29 cellular contexts compared by ENCODE assay signal in genomic region chr7:748446-748845, GRCh38. TPM values are rescaled to one million over a fixed set of nuclear protein-coding genes. Genes with fewer than 3 reads are reported as not detected.
DNase-seq lines count a peak whose midpoint lies in the region; ATAC-seq and TF ChIP-seq lines count a peak whose summit lies in the region.
"Had no signal": no experiment of that assay in that cellular context is flagged by ENCODE, and none has a peak within 500 bp of the region (broad histone marks: within the 10 kb centered on the region; RNA-seq: fewer than 3 reads in every experiment).

No MANE protein-coding gene starts in this region.

- peak overlapping the region; percentile 70 for H3K27ac Mint-ChIP-seq in glutamatergic neuron (ENCODE audit: unreplicated experiment)
- H3K27ac Mint-ChIP-seq in stimulated activated effector memory CD8-positive, alpha-beta T cell treated with anti-CD3 and anti-CD28 coated beads, Interleukin-12 subunit alpha, Interleukin-12 subunit beta, amount 100 ng/mL, for 72 hours = peak overlapping the region; percentile 72
- H3K27ac Mint-ChIP-seq: activated CD4-positive, alpha-beta T cell treated with anti-CD3 and anti-CD28 coated beads for 36 hours; activated CD8-positive, alpha-beta T cell treated with anti-CD3 and anti-CD28 coated beads, Interleukin-2, amount 10 ng/mL, durations not matched to agents 7 days and 5 days; activated naive CD8-positive, alpha-beta T cell; activated T-helper 17 cell treated with anti-CD3 and anti-CD28 coated beads, Interleukin-2, amount 50 U/mL, for 72 hours; naive thymus-derived CD8-positive, alpha-beta T cell; stimulated activated naive CD8-positive, alpha-beta T cell treated with anti-CD3 and anti-CD28 coated beads, Interleukin-15, amount 100 ng/mL, for 72 hours had no signal

- H3K4me3 ChIP-seq in RWPE2 (ENCODE audit: severe bottlenecking) (no peak overlapping the region), lower lobe of right lung (no peak overlapping the region)
- H3K4me3 ChIP-seq: ascending aorta, BLaER1, left lung had no signal

- H3K36me3 ChIP-seq in RWPE2 (ENCODE audit: low read depth) = peaks cover 34% of the 10 kb centered on the region
- H3K36me3 ChIP-seq in lower lobe of right lung = peaks cover 26% of the 10 kb centered on the region

- H3K4me1 Mint-ChIP-seq in glutamatergic neuron (ENCODE audit: low read depth, unreplicated experiment) = peaks cover 18% of the 10 kb centered on the region
- peaks cover 5% of the 10 kb centered on the region for H3K4me1 Mint-ChIP-seq in stimulated activated effector memory CD8-positive, alpha-beta T cell treated with anti-CD3 and anti-CD28 coated beads, Interleukin-12 subunit alpha, Interleukin-12 subunit beta, amount 100 ng/mL, for 72 hours
- H3K4me1 Mint-ChIP-seq: activated CD4-positive, alpha-beta T cell treated with anti-CD3 and anti-CD28 coated beads for 36 hours; activated T-helper 17 cell treated with anti-CD3 and anti-CD28 coated beads, Interleukin-2, amount 50 U/mL, for 72 hours; stimulated activated naive CD8-positive, alpha-beta T cell treated with anti-CD3 and anti-CD28 coated beads, Interleukin-15, amount 100 ng/mL, for 72 hours had no signal

- TF ChIP-seq CTCF in RWPE2 (IDR thresholded peaks at IDR 0.05; ENCODE audit: poor library complexity, severe bottlenecking) = no peak
- TF ChIP-seq CTCF in glutamatergic neuron (IDR thresholded peaks at IDR 0.05; ENCODE audit: partially characterized antibody, unreplicated experiment) = no peak
- no peak for TF ChIP-seq CTCF in lower lobe of right lung (IDR thresholded peaks at IDR 0.05)

- H3K4me1 ChIP-seq in RWPE2 (ENCODE audit: insufficient read depth, poor library complexity, severe bottlenecking) (no peaks in the 10 kb centered on the region), lower lobe of right lung (no peaks in the 10 kb centered on the region)
- H3K4me1 ChIP-seq: ascending aorta, left lung had no signal

- peaks cover 19% of the 10 kb centered on the region for H3K9me3 Mint-ChIP-seq in glutamatergic neuron (ENCODE audit: unreplicated experiment)
- H3K9me3 Mint-ChIP-seq in stimulated activated effector memory CD8-positive, alpha-beta T cell treated with anti-CD3 and anti-CD28 coated beads, Interleukin-12 subunit alpha, Interleukin-12 subunit beta, amount 100 ng/mL, for 72 hours = no peaks in the 10 kb centered on the region
- H3K9me3 Mint-ChIP-seq: activated T-helper 17 cell treated with anti-CD3 and anti-CD28 coated beads, Interleukin-2, amount 50 U/mL, for 72 hours; naive thymus-derived CD8-positive, alpha-beta T cell had no signal

- no peak for ATAC-seq in RWPE2 (ENCODE audit: low read depth)
- no peak for ATAC-seq in lower lobe of right lung
- ATAC-seq in stimulated activated effector memory CD8-positive, alpha-beta T cell treated with anti-CD3 and anti-CD28 coated beads, Interleukin-12 subunit alpha, Interleukin-12 subunit beta, amount 100 ng/mL, for 72 hours = no peak
- ATAC-seq: activated CD4-positive, alpha-beta T cell treated with anti-CD3 and anti-CD28 coated beads for 36 hours; activated CD8-positive, alpha-beta T cell treated with anti-CD3 and anti-CD28 coated beads, Interleukin-2, amount 10 ng/mL, durations not matched to agents 7 days and 5 days; activated T-helper 17 cell treated with anti-CD3 and anti-CD28 coated beads, Interleukin-2, amount 50 U/mL, for 72 hours; left lung; naive thymus-derived CD8-positive, alpha-beta T cell; stimulated activated naive CD8-positive, alpha-beta T cell treated with anti-CD3 and anti-CD28 coated beads, Interleukin-15, amount 100 ng/mL, for 72 hours had no signal

- DNase-seq in RWPE2 (ENCODE audit: low spot score) (peak; percentile 54), glutamatergic neuron (peak; percentile 10), lower lobe of right lung (peak; percentile 24), NCI-H510A (lab: John Stamatoyannopoulos, UW) (no peak), DMS153 (lab: John Stamatoyannopoulos, UW) (no peak)
- DNase-seq in stimulated activated effector memory CD8-positive, alpha-beta T cell treated with anti-CD3 and anti-CD28 coated beads, Interleukin-12 subunit alpha, Interleukin-12 subunit beta, amount 100 ng/mL, for 72 hours (ENCODE audit: low spot score in 2 of 2) = no peak
- no peak for DNase-seq in activated CD4-positive, CD25-positive, alpha-beta regulatory T cell treated with anti-CD3 and anti-CD28 coated beads, Interleukin-2, amount 50 U/mL, for 72 hours
- DNase-seq: activated CD4-positive, alpha-beta T cell treated with anti-CD3 and anti-CD28 coated beads for 36 hours; activated CD8-positive, alpha-beta T cell treated with anti-CD3 and anti-CD28 coated beads, Interleukin-2, amount 10 ng/mL, durations not matched to agents 7 days and 5 days; cortex of kidney; DMS53; effector memory CD4-positive, alpha-beta T cell; erythroblast; HCEC 1CT; KG1; midbrain; MM.1S; NCI-H1930; NK-92 treated with Interleukin-12 subunit alpha and Interleukin-12 subunit beta, amount 100 ng/mL, for 24 hours; small intestine; stimulated activated CD4-positive, alpha-beta T cell treated with anti-CD3 and anti-CD28 coated beads, Interleukin-1b, Interleukin-23, amount 100 ng/mL, for 48 hours; stimulated activated naive CD8-positive, alpha-beta T cell treated with anti-CD3 and anti-CD28 coated beads, Interleukin-15, amount 100 ng/mL, for 72 hours; T-helper 2 cell had no signal

- no peak overlapping the region for H3K27ac ChIP-seq in RWPE2 (ENCODE audit: poor library complexity, severe bottlenecking)
- no peak overlapping the region for H3K27ac ChIP-seq in lower lobe of right lung
- H3K27ac ChIP-seq: BLaER1, left lung had no signal

- no peak overlapping the region for H3K4me3 Mint-ChIP-seq in glutamatergic neuron (ENCODE audit: unreplicated experiment)
- H3K4me3 Mint-ChIP-seq in stimulated activated effector memory CD8-positive, alpha-beta T cell treated with anti-CD3 and anti-CD28 coated beads, Interleukin-12 subunit alpha, Interleukin-12 subunit beta, amount 100 ng/mL, for 72 hours = no peak overlapping the region
- H3K4me3 Mint-ChIP-seq: activated CD4-positive, alpha-beta T cell treated with anti-CD3 and anti-CD28 coated beads for 36 hours; activated CD8-positive, alpha-beta T cell treated with anti-CD3 and anti-CD28 coated beads, Interleukin-2, amount 10 ng/mL, durations not matched to agents 7 days and 5 days; activated naive CD8-positive, alpha-beta T cell; activated T-helper 17 cell treated with anti-CD3 and anti-CD28 coated beads, Interleukin-2, amount 50 U/mL, for 72 hours; naive thymus-derived CD8-positive, alpha-beta T cell; stimulated activated naive CD8-positive, alpha-beta T cell treated with anti-CD3 and anti-CD28 coated beads, Interleukin-15, amount 100 ng/mL, for 72 hours had no signal

- H3K27me3 ChIP-seq in RWPE2 (ENCODE audit: insufficient read depth, poor library complexity, severe bottlenecking) = no peaks in the 10 kb centered on the region
- H3K27me3 ChIP-seq in lower lobe of right lung (ENCODE audit: low read depth) = no peaks in the 10 kb centered on the region
- H3K27me3 ChIP-seq: ascending aorta, BLaER1, left lung had no signal

- H3K9me3 ChIP-seq in RWPE2 (ENCODE audit: severe bottlenecking) (no peaks in the 10 kb centered on the region), lower lobe of right lung (no peaks in the 10 kb centered on the region)
- H3K9me3 ChIP-seq: ascending aorta, left lung had no signal

- peaks cover 23% of the 10 kb centered on the region for H3K27me3 Mint-ChIP-seq in glutamatergic neuron (ENCODE audit: unreplicated experiment)
- H3K27me3 Mint-ChIP-seq: activated CD4-positive, alpha-beta T cell treated with anti-CD3 and anti-CD28 coated beads for 36 hours; activated naive CD8-positive, alpha-beta T cell; activated T-helper 17 cell treated with anti-CD3 and anti-CD28 coated beads, Interleukin-2, amount 50 U/mL, for 72 hours; naive thymus-derived CD8-positive, alpha-beta T cell; stimulated activated naive CD8-positive, alpha-beta T cell treated with anti-CD3 and anti-CD28 coated beads, Interleukin-15, amount 100 ng/mL, for 72 hours had no signal

- intact Hi-C loops in lower lobe of right lung (cut with DNase I) = no loop called here

- peaks cover 11% of the 10 kb centered on the region for H3K36me3 Mint-ChIP-seq in glutamatergic neuron (ENCODE audit: unreplicated experiment)
- H3K36me3 Mint-ChIP-seq in stimulated activated effector memory CD8-positive, alpha-beta T cell treated with anti-CD3 and anti-CD28 coated beads, Interleukin-12 subunit alpha, Interleukin-12 subunit beta, amount 100 ng/mL, for 72 hours = peaks cover 4% of the 10 kb centered on the region

RNA-seq across cellular contexts. Expression of gene PRKAR1B, which starts 21.4 kb away (rescaled TPM):
- total RNA-seq in glutamatergic neuron (ENCODE audit: unreplicated experiment) (12.8 TPM), lower lobe of right lung (16.8 TPM)

RNA-seq across cellular contexts. Expression of gene DNAAF5, which starts 21.9 kb away (rescaled TPM):
- total RNA-seq in glutamatergic neuron (ENCODE audit: unreplicated experiment) (15.2 TPM), lower lobe of right lung (22.4 TPM)

Comparison
In these comparisons a context has a peak if more than half of its experiments do, and no peak if none do; other contexts are left out.
1. DNase-seq: peak in RWPE2 (single experiment), glutamatergic neuron (single experiment) and lower lobe of right lung (single experiment); none in stimulated activated effector memory CD8-positive, alpha-beta T cell treated with anti-CD3 and anti-CD28 coated beads, Interleukin-12 subunit alpha, Interleukin-12 subunit beta, amount 100 ng/mL, for 72 hours (0 of 2), NCI-H510A (single experiment), DMS153 (single experiment) and activated CD4-positive, CD25-positive, alpha-beta regulatory T cell treated with anti-CD3 and anti-CD28 coated beads, Interleukin-2, amount 50 U/mL, for 72 hours (single experiment).